ENCODE assay signal across 9 cellular contexts in the genomic region with DNA sequence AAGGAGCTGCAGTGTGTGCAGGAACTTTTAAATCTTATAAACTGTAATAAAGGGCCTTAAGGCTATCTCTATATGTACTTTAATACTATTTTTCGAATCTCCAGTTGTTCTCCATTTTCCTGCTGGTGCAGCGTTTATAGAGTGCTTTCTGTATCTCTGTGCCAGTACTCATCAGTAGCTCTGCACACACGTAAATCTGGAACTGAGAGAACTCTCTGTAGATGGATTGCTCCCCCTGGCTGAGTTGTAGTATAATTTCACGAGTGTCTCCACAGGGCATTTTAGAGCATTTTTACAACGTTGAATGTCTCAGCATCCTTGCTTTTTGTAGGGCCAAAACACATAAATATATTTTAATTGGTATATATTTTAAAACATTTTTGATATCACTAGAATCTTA.
A peak's percentile ranks its signal among the peaks of the same experiment; 100 is the strongest.
DNase-seq lines count a peak whose midpoint lies in the region; ATAC-seq and TF ChIP-seq lines count a peak whose summit lies in the region.
"Had no signal": no experiment of that assay in that cellular context is flagged by ENCODE, and none has a peak within 500 bp of the region (broad histone marks: within the 10 kb centered on the region; RNA-seq: fewer than 3 reads in every experiment).

No MANE protein-coding gene starts in this region.

- H3K9me3 ChIP-seq in thyroid gland = no peaks in the 10 kb centered on the region
- H3K9me3 ChIP-seq in tibial artery = no peaks in the 10 kb centered on the region

- 30 to 36% methylated on average over 5 of the region's 5 CpGs for WGBS in thyroid gland, 2 donors

- H3K4me3 ChIP-seq in thyroid gland (replicated peaks in 1 of 3) (no peak overlapping the region), tibial artery (no peak overlapping the region)

- peak in 2 of 6 experiments; percentile 24 to 33 for TF ChIP-seq CTCF in thyroid gland (IDR thresholded peaks at IDR 0.05)
- no peak for TF ChIP-seq CTCF in tibial artery (IDR thresholded peaks at IDR 0.05)

- H3K27ac ChIP-seq in thyroid gland = no peak overlapping the region
- no peak overlapping the region for H3K27ac ChIP-seq in tibial artery
- H3K27ac ChIP-seq: HL-60 had no signal

- H3K27me3 ChIP-seq in thyroid gland (no peaks in the 10 kb centered on the region), tibial artery (no peaks in the 10 kb centered on the region)

- peak; percentile 73 for ATAC-seq in GM18511 (IDR thresholded peaks at IDR 0.05; ENCODE audit: unreplicated experiment)

- DNase-seq in M059J (ENCODE audit: low read depth) (peak; percentile 33), SHP77 (lab: John Stamatoyannopoulos, UW) (peak; percentile 57 to 59), iPS DF 19.7 (ENCODE audit: low read depth, low spot score) (peak; percentile 3), posterior cingulate gyrus (no peak), thyroid gland (no peak), tibial artery (no peak), NCI-H187 (lab: John Stamatoyannopoulos, UW) (no peak)

- H3K4me1 ChIP-seq in thyroid gland = no peaks in the 10 kb centered on the region
- H3K4me1 ChIP-seq in tibial artery = no peaks in the 10 kb centered on the region

- H3K36me3 ChIP-seq in thyroid gland = no peaks in the 10 kb centered on the region
- H3K36me3 ChIP-seq in tibial artery = no peaks in the 10 kb centered on the region

- intact Hi-C loops in posterior cingulate gyrus (cut with DNase I) (no loop called here), thyroid gland (cut with DNase I) (no loop called here), tibial artery (cut with DNase I; ENCODE audit: low total_unique reads) (no loop called here)

- TF ChIP-seq POLR2A in thyroid gland (IDR thresholded peaks at IDR 0.05) = no peak

Comparison
In these comparisons a context has a peak if more than half of its experiments do, and no peak if none do; other contexts are left out.
1. DNase-seq: peak in M059J (single experiment), SHP77 (2 of 2) and iPS DF 19.7 (single experiment); none in posterior cingulate gyrus (0 of 10), thyroid gland (0 of 2), tibial artery (0 of 2) and NCI-H187 (0 of 2).